In genomic region chr16:61934591-61934990, GRCh38 we compare ENCODE assay signal across 22 cellular contexts.
"Had no signal": no experiment of that assay in that cellular context is flagged by ENCODE, and none has a peak within 500 bp of the region (broad histone marks: within the 10 kb centered on the region; RNA-seq: fewer than 3 reads in every experiment).

No MANE protein-coding gene starts in this region.

- DNase-seq: naive thymus-derived CD8-positive, alpha-beta T cell; nephron progenitor cell; nucleus accumbens; pancreas; posterior cingulate gyrus; psoas muscle; right cardiac atrium; right lobe of liver; sigmoid colon; small intestine; stimulated activated CD4-positive, alpha-beta T cell treated with anti-CD3 and anti-CD28 coated beads, Interleukin-15, amount 100 ng/mL, for 24 hours; stimulated activated CD4-positive, alpha-beta T cell treated with anti-CD3 and anti-CD28 coated beads, Interleukin-2, amount 100 ng/mL, for 24 hours; stimulated activated CD4-positive, alpha-beta T cell treated with anti-CD3 and anti-CD28 coated beads, Interleukin-2, amount 100 ng/mL, for 48 hours; stimulated activated CD4-positive, alpha-beta T cell treated with anti-CD3 and anti-CD28 coated beads, Interleukin-4, amount 100 ng/mL, for 24 hours; stimulated activated naive B cell treated with anti-CD40 and anti-IgM and Interleukin-4, amounts not matched to agents 10 μg/mL and 1 μg/mL and 100 μg/mL, for 72 hours; stimulated activated naive CD4-positive, alpha-beta T cell treated with Interleukin-2 at 50 U/mL for 16 hours; stomach; testis; tibial artery; transverse colon; upper lobe of right lung; uterus had no signal
